In the genomic region with DNA sequence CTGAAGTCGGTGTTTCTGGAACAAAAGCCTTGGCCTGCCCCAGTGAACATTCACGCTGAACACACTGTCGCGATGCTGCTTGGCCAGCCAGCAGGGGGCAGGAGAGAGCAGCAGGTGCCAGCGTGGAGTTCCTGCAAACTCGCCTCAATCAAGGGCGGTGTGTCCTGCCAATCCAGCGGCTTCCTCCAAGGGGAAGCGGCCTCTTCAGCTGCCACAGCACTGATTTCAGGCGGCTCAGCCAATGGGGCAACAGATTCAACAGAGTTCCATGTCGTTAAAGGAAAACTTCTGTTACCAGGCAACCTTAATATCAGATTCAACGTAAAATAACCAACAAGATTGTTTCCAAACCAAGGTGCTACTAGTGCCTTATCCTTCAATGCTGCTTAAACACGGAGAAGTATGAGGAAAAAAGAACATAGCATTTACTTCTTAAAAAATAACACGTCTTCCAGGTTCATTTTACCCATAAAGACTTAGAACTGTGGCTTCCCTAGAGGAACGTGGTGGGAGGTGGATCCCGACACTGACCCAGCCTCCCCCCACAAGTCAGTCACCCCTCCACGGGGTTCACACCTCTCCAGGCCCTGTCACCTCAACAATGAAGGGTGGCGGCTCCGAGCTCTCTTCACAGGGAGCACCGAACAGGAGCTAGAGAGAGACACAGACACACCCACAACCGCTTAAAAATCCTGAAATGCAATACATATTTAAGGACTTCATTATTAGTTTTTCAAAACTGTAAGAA, we compare ENCODE assay signal across 8 cellular contexts.
DNase-seq lines count a peak whose midpoint lies in the region; ATAC-seq and TF ChIP-seq lines count a peak whose summit lies in the region.

No MANE protein-coding gene starts in this region.

- no peaks in the 10 kb centered on the region for H3K36me3 ChIP-seq in GM06990 (ENCODE audit: control insufficient read depth, insufficient read depth, low read length)

- H3K4me3 ChIP-seq in GM06990 (replicated peaks; ENCODE audit: low read depth, low read length) = no peak overlapping the region

- no peaks in the 10 kb centered on the region; the same call in 1 of the 2 replicates for H3K27me3 ChIP-seq in GM06990 (replicated peaks; ENCODE audit: control insufficient read depth, insufficient read depth, low read length)

- POLR2A ChIA-PET in activated CD8-positive, alpha-beta T cell treated with anti-CD3 and anti-CD28 coated beads, Interleukin-2, amount 10 ng/mL, durations not matched to agents 7 days and 5 days (lab: Charles Lee) = no interaction called here

- peaks cover 6% of the 10 kb centered on the region for H3K27me3 Mint-ChIP-seq in activated CD8-positive, alpha-beta T cell treated with anti-CD3 and anti-CD28 coated beads, Interleukin-2, amount 10 ng/mL, durations not matched to agents 7 days and 5 days (ENCODE audit: low read depth)

- H3K4me3 Mint-ChIP-seq in activated CD8-positive, alpha-beta T cell treated with anti-CD3 and anti-CD28 coated beads, Interleukin-2, amount 10 ng/mL, durations not matched to agents 7 days and 5 days = no peak overlapping the region

- CTCF ChIA-PET in activated CD8-positive, alpha-beta T cell treated with anti-CD3 and anti-CD28 coated beads, Interleukin-2, amount 10 ng/mL, durations not matched to agents 7 days and 5 days (lab: Charles Lee) = interaction anchor here (1.6 kb wide), 1 partner anchor 13 kb away, joined by 4 read pairs; no protein-coding TSS in a partner anchor

- TF ChIP-seq CTCF in GM06990 (IDR thresholded peaks at IDR 0.05; ENCODE audit: insufficient read depth, low read length, poor library complexity, severe bottlenecking) = peak; percentile 97

- ATAC-seq in HG03280 (IDR thresholded peaks at IDR 0.05; ENCODE audit: unreplicated experiment) (peak; percentile 74), GM18517 (IDR thresholded peaks at IDR 0.05; ENCODE audit: unreplicated experiment) (no peak)
- ATAC-seq in activated CD8-positive, alpha-beta T cell treated with anti-CD3 and anti-CD28 coated beads, Interleukin-2, amount 10 ng/mL, durations not matched to agents 7 days and 5 days = peak; percentile 88

- H3K27ac Mint-ChIP-seq in activated CD8-positive, alpha-beta T cell treated with anti-CD3 and anti-CD28 coated beads, Interleukin-2, amount 10 ng/mL, durations not matched to agents 7 days and 5 days = no peak overlapping the region

- H3K9me3 Mint-ChIP-seq in activated CD8-positive, alpha-beta T cell treated with anti-CD3 and anti-CD28 coated beads, Interleukin-2, amount 10 ng/mL, durations not matched to agents 7 days and 5 days (ENCODE audit: insufficient read depth) = no peaks in the 10 kb centered on the region

- H3K36me3 Mint-ChIP-seq in activated CD8-positive, alpha-beta T cell treated with anti-CD3 and anti-CD28 coated beads, Interleukin-2, amount 10 ng/mL, durations not matched to agents 7 days and 5 days (ENCODE audit: low read depth) = no peaks in the 10 kb centered on the region

- DNase-seq in GM06990 (ENCODE audit: extremely low read depth, insufficient read length) (peak; percentile 50), NCI-H748 treated with DMSO at 0.1 percent for 48 hours (lab: John Stamatoyannopoulos, UW) (peak; percentile 35), lung microvascular endothelial cell (ENCODE audit: low read depth in 2 of 2) (peak; percentile 94 to 95)
- DNase-seq in activated CD8-positive, alpha-beta T cell treated with anti-CD3 and anti-CD28 coated beads, Interleukin-2, amount 10 ng/mL, durations not matched to agents 7 days and 5 days = peak; percentile 83
- peak; percentile 56 for DNase-seq in effector CD8-positive, alpha-beta T cell (lab: John Stamatoyannopoulos, UW)
- peak; percentile 50 to 73 (median 64) for DNase-seq in stimulated activated CD4-positive, alpha-beta T cell treated with anti-CD3 and anti-CD28 coated beads, TNF-alpha, amount 100 ng/mL, for 4 hours (ENCODE audit: low read depth in 3 of 3)

- H3K4me1 Mint-ChIP-seq in activated CD8-positive, alpha-beta T cell treated with anti-CD3 and anti-CD28 coated beads, Interleukin-2, amount 10 ng/mL, durations not matched to agents 7 days and 5 days (ENCODE audit: low read depth) = peaks cover 11% of the 10 kb centered on the region

Comparison
In these comparisons a context has a peak if more than half of its experiments do, and no peak if none do; other contexts are left out.
1. DNase-seq: peak in every context shown above with its lines; median percentile 94 in lung microvascular endothelial cell; 83 in activated CD8-positive, alpha-beta T cell treated with anti-CD3 and anti-CD28 coated beads, Interleukin-2, amount 10 ng/mL, durations not matched to agents 7 days and 5 days; 64 in stimulated activated CD4-positive, alpha-beta T cell treated with anti-CD3 and anti-CD28 coated beads, TNF-alpha, amount 100 ng/mL, for 4 hours; 56 in effector CD8-positive, alpha-beta T cell; 50 in GM06990; 35 in NCI-H748 treated with DMSO at 0.1 percent for 48 hours.